In the genomic region with DNA sequence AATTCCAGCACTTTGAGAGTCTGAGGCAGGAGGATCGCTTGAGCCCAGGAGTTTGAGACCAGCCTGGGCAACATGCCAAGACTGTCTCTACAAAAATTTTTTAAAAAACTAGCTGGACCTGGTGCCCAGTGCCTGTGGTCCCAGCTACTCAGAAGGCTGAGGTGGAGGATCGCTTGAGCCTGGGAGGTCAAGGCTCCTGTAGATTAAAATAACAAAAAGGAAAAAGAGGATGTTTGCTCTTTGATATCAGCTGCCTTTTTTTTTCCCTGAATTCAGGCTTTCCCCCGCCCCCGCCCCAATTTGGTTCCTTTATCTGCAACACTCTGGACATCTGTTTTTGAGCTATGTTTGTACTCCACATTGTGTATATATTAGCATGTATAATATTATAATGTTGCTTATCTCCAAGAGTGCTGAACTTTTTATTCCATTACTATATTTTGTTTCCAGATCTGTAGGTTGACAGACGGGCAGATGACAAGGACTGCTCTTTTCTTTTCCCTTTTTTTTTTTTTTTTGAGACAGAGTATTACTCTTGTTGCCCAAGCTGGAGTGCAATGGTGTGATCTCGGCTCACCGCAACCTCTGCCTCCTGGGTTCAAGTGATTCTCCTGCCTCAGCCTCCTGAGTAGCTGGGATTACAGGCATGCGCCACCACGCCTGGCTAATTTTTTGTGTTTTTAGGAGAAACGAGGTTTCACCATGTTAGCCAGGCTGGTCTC, we compare ENCODE assay signal across 1 cellular context.
TF ChIP-seq lines count a peak whose summit lies in the region.

No MANE protein-coding gene starts in this region.

TF ChIP-seq in K562, 482 proteins besides CTCF, POLR2A, EP300 and RAD21 (continued from another document and continues in another):
- TF ChIP-seq DPF2 (IDR thresholded peaks at IDR 0.05), result peak; percentile 92
- TF ChIP-seq NBN (IDR thresholded peaks at IDR 0.05; ENCODE audit: low read depth), result no peak
- peak; percentile 73; the same call in 1 of the 2 replicates for TF ChIP-seq LEF1 (IDR thresholded peaks at IDR 0.05)
- TF ChIP-seq, protein P1, sequence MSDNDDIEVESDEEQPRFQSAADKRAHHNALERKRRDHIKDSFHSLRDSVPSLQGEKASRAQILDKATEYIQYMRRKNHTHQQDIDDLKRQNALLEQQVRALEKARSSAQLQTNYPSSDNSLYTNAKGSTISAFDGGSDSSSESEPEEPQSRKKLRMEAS (CRISPR knock-in tag; IDR thresholded peaks at IDR 0.05), result no peak
- TF ChIP-seq ZNF77 (CRISPR knock-in tag; IDR thresholded peaks at IDR 0.05), result no peak
- TF ChIP-seq NR1H2 (CRISPR knock-in tag; IDR thresholded peaks at IDR 0.05), result no peak
- no peak for TF ChIP-seq SAFB (IDR thresholded peaks at IDR 0.05; ENCODE audit: borderline replicate concordance, low read depth, low read length)
- no peak for TF ChIP-seq ZNF316 (IDR thresholded peaks at IDR 0.05)
- TF ChIP-seq ZNF134 (CRISPR knock-in tag; conservative IDR thresholded peaks at IDR 0.05), result no peak
- no peak for TF ChIP-seq RBFOX2 (IDR thresholded peaks at IDR 0.05; ENCODE audit: low read depth, low read length)
- no peak for TF ChIP-seq ZNF3 (CRISPR knock-in tag; IDR thresholded peaks at IDR 0.05)
- TF ChIP-seq, protein P2, sequence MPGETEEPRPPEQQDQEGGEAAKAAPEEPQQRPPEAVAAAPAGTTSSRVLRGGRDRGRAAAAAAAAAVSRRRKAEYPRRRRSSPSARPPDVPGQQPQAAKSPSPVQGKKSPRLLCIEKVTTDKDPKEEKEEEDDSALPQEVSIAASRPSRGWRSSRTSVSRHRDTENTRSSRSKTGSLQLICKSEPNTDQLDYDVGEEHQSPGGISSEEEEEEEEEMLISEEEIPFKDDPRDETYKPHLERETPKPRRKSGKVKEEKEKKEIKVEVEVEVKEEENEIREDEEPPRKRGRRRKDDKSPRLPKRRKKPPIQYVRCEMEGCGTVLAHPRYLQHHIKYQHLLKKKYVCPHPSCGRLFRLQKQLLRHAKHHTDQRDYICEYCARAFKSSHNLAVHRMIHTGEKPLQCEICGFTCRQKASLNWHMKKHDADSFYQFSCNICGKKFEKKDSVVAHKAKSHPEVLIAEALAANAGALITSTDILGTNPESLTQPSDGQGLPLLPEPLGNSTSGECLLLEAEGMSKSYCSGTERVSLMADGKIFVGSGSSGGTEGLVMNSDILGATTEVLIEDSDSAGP (CRISPR knock-in tag; IDR thresholded peaks at IDR 0.05), result no peak
- TF ChIP-seq ZC3H8 (IDR thresholded peaks at IDR 0.05), result no peak
- TF ChIP-seq ZBTB7A (IDR thresholded peaks at IDR 0.05; ENCODE audit: borderline replicate concordance, control insufficient read depth, low read depth, low read length), result no peak
- TF ChIP-seq HMGN3 (IDR thresholded peaks at IDR 0.05; ENCODE audit: borderline replicate concordance, extremely low read depth, insufficient read length, low read depth, low read length), result no peak
- TF ChIP-seq, protein P3, sequence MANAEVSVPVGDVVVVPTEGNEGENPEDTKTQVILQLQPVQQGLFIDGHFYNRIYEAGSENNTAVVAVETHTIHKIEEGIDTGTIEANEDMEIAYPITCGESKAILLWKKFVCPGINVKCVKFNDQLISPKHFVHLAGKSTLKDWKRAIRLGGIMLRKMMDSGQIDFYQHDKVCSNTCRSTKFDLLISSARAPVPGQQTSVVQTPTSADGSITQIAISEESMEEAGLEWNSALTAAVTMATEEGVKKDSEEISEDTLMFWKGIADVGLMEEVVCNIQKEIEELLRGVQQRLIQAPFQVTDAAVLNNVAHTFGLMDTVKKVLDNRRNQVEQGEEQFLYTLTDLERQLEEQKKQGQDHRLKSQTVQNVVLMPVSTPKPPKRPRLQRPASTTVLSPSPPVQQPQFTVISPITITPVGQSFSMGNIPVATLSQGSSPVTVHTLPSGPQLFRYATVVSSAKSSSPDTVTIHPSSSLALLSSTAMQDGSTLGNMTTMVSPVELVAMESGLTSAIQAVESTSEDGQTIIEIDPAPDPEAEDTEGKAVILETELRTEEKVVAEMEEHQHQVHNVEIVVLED (CRISPR knock-in tag; IDR thresholded peaks at IDR 0.05), result no peak
- no peak for TF ChIP-seq ZNF57 (CRISPR knock-in tag; IDR thresholded peaks at IDR 0.05)
- peak; percentile 27 for TF ChIP-seq CCNT2 (IDR thresholded peaks at IDR 0.05; ENCODE audit: borderline replicate concordance, extremely low read depth, insufficient read length, low read depth, low read length)
- TF ChIP-seq NFXL1 (CRISPR knock-in tag; IDR thresholded peaks at IDR 0.05), result no peak
- TF ChIP-seq ARNT (IDR thresholded peaks at IDR 0.05), result no peak
- no peak for TF ChIP-seq HNRNPL (IDR thresholded peaks at IDR 0.05; ENCODE audit: low read depth, low read length)
- TF ChIP-seq FOXK1 (CRISPR knock-in tag; IDR thresholded peaks at IDR 0.05; ENCODE audit: borderline replicate concordance), result no peak
- TF ChIP-seq SMARCB1 (IDR thresholded peaks at IDR 0.05; ENCODE audit: insufficient read length, low read depth), result no peak
- TF ChIP-seq, protein P4, sequence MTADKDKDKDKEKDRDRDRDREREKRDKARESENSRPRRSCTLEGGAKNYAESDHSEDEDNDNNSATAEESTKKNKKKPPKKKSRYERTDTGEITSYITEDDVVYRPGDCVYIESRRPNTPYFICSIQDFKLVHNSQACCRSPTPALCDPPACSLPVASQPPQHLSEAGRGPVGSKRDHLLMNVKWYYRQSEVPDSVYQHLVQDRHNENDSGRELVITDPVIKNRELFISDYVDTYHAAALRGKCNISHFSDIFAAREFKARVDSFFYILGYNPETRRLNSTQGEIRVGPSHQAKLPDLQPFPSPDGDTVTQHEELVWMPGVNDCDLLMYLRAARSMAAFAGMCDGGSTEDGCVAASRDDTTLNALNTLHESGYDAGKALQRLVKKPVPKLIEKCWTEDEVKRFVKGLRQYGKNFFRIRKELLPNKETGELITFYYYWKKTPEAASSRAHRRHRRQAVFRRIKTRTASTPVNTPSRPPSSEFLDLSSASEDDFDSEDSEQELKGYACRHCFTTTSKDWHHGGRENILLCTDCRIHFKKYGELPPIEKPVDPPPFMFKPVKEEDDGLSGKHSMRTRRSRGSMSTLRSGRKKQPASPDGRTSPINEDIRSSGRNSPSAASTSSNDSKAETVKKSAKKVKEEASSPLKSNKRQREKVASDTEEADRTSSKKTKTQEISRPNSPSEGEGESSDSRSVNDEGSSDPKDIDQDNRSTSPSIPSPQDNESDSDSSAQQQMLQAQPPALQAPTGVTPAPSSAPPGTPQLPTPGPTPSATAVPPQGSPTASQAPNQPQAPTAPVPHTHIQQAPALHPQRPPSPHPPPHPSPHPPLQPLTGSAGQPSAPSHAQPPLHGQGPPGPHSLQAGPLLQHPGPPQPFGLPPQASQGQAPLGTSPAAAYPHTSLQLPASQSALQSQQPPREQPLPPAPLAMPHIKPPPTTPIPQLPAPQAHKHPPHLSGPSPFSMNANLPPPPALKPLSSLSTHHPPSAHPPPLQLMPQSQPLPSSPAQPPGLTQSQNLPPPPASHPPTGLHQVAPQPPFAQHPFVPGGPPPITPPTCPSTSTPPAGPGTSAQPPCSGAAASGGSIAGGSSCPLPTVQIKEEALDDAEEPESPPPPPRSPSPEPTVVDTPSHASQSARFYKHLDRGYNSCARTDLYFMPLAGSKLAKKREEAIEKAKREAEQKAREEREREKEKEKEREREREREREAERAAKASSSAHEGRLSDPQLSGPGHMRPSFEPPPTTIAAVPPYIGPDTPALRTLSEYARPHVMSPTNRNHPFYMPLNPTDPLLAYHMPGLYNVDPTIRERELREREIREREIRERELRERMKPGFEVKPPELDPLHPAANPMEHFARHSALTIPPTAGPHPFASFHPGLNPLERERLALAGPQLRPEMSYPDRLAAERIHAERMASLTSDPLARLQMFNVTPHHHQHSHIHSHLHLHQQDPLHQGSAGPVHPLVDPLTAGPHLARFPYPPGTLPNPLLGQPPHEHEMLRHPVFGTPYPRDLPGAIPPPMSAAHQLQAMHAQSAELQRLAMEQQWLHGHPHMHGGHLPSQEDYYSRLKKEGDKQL (CRISPR knock-in tag; IDR thresholded peaks at IDR 0.05; ENCODE audit: borderline replicate concordance), result no peak
- no peak for TF ChIP-seq ZFP36 (IDR thresholded peaks at IDR 0.05; ENCODE audit: low read depth, low read length, partially characterized antibody)
- TF ChIP-seq KLF16 (IDR thresholded peaks at IDR 0.05), result peak; percentile 45; the same call in 1 of the 2 replicates
- no peak for TF ChIP-seq SREBF1 (IDR thresholded peaks at IDR 0.05; ENCODE audit: borderline replicate concordance, low read depth, low read length)
- TF ChIP-seq ZNF766 (CRISPR knock-in tag; conservative IDR thresholded peaks at IDR 0.05), result 0 out of 2 replicates have a peak, but pooled peaks have one; percentile 20
- TF ChIP-seq MTA2 (IDR thresholded peaks at IDR 0.05; ENCODE audit: low read depth), result peak; percentile 63
- TF ChIP-seq HNRNPH1 (optimal IDR thresholded peaks at IDR 0.05; ENCODE audit: low read depth, low read length), result no peak
- 0 out of 2 replicates have a peak, but pooled peaks have one; percentile 23 for TF ChIP-seq MYNN (IDR thresholded peaks at IDR 0.05)
- TF ChIP-seq MYNN (CRISPR knock-in tag; IDR thresholded peaks at IDR 0.05), result no peak
- TF ChIP-seq, protein P5, sequence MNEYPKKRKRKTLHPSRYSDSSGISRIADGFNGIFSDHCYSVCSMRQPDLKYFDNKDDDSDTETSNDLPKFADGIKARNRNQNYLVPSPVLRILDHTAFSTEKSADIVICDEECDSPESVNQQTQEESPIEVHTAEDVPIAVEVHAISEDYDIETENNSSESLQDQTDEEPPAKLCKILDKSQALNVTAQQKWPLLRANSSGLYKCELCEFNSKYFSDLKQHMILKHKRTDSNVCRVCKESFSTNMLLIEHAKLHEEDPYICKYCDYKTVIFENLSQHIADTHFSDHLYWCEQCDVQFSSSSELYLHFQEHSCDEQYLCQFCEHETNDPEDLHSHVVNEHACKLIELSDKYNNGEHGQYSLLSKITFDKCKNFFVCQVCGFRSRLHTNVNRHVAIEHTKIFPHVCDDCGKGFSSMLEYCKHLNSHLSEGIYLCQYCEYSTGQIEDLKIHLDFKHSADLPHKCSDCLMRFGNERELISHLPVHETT (CRISPR knock-in tag; conservative IDR thresholded peaks at IDR 0.05 in 1 of 2, IDR thresholded peaks at IDR 0.05 in 1 of 2), result peak in 1 of 2 experiments; percentile 37; a peak in 1 of 4 replicates
- TF ChIP-seq, protein P6, sequence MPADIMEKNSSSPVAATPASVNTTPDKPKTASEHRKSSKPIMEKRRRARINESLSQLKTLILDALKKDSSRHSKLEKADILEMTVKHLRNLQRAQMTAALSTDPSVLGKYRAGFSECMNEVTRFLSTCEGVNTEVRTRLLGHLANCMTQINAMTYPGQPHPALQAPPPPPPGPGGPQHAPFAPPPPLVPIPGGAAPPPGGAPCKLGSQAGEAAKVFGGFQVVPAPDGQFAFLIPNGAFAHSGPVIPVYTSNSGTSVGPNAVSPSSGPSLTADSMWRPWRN (IDR thresholded peaks at IDR 0.05; ENCODE audit: low read depth), result peak; percentile 29; the same call in 1 of the 2 replicates
- TF ChIP-seq SIRT6 (IDR thresholded peaks at IDR 0.05; ENCODE audit: low read depth, low read length), result no peak
- peak; percentile 48 for TF ChIP-seq SMAD1 (IDR thresholded peaks at IDR 0.05; ENCODE audit: low read depth, low read length, partially characterized antibody)
- TF ChIP-seq RBM22 (IDR thresholded peaks at IDR 0.05; ENCODE audit: low read depth, low read length, poor library complexity, severe bottlenecking), result no peak
- TF ChIP-seq ZKSCAN3 (CRISPR knock-in tag; IDR thresholded peaks at IDR 0.05), result no peak
- no peak for TF ChIP-seq ZNF717 (CRISPR knock-in tag; IDR thresholded peaks at IDR 0.05)
- TF ChIP-seq SMARCA5 (IDR thresholded peaks at IDR 0.05), result peak; percentile 85
- TF ChIP-seq GABPB1 (CRISPR knock-in tag; IDR thresholded peaks at IDR 0.05), result no peak
- TF ChIP-seq SIN3A (IDR thresholded peaks at IDR 0.05; ENCODE audit: borderline replicate concordance in 2 of 2, control insufficient read depth in 1 of 2, low read depth in 2 of 2, low read length in 2 of 2), result no peak
- TF ChIP-seq BCOR (IDR thresholded peaks at IDR 0.05), result peak; percentile 76; the same call in 1 of the 2 replicates
- TF ChIP-seq ERF (CRISPR knock-in tag; IDR thresholded peaks at IDR 0.05), result no peak
- TF ChIP-seq PPARD (CRISPR knock-in tag; IDR thresholded peaks at IDR 0.05), result no peak
- TF ChIP-seq HNRNPLL (IDR thresholded peaks at IDR 0.05; ENCODE audit: low read depth, low read length, poor library complexity, severe bottlenecking), result no peak
- peak; percentile 61 for TF ChIP-seq PHB2 (IDR thresholded peaks at IDR 0.05; ENCODE audit: low read depth)
- TF ChIP-seq, protein P7, sequence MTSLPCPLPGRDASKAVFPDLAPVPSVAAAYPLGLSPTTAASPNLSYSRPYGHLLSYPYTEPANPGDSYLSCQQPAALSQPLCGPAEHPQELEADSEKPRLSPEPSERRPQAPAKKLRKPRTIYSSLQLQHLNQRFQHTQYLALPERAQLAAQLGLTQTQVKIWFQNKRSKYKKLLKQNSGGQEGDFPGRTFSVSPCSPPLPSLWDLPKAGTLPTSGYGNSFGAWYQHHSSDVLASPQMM (CRISPR knock-in tag; IDR thresholded peaks at IDR 0.05), result no peak
- TF ChIP-seq ZNF384 (IDR thresholded peaks at IDR 0.05; ENCODE audit: low read depth, low read length), result peak; percentile 82
- TF ChIP-seq, protein P8, sequence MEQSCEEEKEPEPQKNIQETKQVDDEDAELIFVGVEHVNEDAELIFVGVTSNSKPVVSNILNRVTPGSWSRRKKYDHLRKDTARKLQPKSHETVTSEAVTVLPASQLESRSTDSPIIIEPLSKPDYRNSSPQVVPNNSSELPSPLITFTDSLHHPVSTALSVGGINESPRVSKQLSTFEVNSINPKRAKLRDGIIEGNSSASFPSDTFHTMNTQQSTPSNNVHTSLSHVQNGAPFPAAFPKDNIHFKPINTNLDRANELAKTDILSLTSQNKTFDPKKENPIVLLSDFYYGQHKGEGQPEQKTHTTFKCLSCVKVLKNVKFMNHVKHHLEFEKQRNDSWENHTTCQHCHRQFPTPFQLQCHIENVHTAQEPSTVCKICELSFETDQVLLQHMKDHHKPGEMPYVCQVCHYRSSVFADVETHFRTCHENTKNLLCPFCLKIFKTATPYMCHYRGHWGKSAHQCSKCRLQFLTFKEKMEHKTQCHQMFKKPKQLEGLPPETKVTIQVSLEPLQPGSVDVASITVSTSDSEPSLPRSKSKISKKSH (CRISPR knock-in tag; IDR thresholded peaks at IDR 0.05), result no peak
- no peak for TF ChIP-seq FOS (IDR thresholded peaks at IDR 0.05; ENCODE audit: extremely low read depth, insufficient read length)
- TF ChIP-seq, protein P9, sequence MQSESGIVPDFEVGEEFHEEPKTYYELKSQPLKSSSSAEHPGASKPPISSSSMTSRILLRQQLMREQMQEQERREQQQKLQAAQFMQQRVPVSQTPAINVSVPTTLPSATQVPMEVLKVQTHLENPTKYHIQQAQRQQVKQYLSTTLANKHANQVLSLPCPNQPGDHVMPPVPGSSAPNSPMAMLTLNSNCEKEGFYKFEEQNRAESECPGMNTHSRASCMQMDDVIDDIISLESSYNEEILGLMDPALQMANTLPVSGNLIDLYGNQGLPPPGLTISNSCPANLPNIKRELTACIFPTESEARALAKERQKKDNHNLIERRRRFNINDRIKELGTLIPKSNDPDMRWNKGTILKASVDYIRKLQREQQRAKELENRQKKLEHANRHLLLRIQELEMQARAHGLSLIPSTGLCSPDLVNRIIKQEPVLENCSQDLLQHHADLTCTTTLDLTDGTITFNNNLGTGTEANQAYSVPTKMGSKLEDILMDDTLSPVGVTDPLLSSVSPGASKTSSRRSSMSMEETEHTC (IDR thresholded peaks at IDR 0.05), result no peak
- TF ChIP-seq ETS2 (tag; IDR thresholded peaks at IDR 0.05; ENCODE audit: borderline replicate concordance, poor library complexity, severe bottlenecking), result no peak
